Comparison of ENCODE assay signal across 19 cellular contexts in the genomic region with DNA sequence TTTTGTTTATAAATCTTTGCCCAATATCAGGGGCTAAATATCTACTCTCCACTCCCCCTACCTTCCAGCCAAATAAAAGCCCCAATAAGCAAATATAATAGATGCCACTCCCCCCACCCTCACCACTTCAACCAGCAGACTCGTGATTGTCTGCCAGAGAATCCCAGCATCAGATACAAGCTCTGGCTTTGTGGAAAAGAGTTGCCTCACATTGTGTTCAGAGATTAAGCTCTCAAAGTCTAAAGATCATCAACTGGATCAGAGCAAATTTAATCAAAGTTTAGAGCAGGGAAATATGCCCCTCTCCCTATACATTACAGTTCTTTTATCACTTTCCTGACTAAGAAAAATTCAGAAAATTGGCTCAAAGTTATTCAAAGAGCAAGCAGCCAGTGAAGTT. TPM values are rescaled to one million over a fixed set of nuclear protein-coding genes. Genes with fewer than 3 reads are reported as not detected.
"Had no signal": no experiment of that assay in that cellular context is flagged by ENCODE, and none has a peak within 500 bp of the region (broad histone marks: within the 10 kb centered on the region; RNA-seq: fewer than 3 reads in every experiment).

No MANE protein-coding gene starts in this region.

- H3K4me3 ChIP-seq: adrenal gland, dorsolateral prefrontal cortex, prostate gland, smooth muscle cell, suprapubic skin, transverse colon, vagina had no signal

- FAIRE-seq: colon, frontal cortex, keratinocyte had no signal

- H3K36me3 ChIP-seq: prostate gland, transverse colon, vagina had no signal

- H3K4me1 ChIP-seq: prostate gland, suprapubic skin, transverse colon, vagina had no signal

- ATAC-seq: activated T-cell treated with anti-CD3 and anti-CD28 coated beads, Interleukin-2, amount 50 U/mL, for 72 hours; right cardiac atrium; stimulated activated naive CD8-positive, alpha-beta T cell treated with anti-CD3 and anti-CD28 coated beads, Interleukin-15, amount 100 ng/mL, for 72 hours had no signal

- H3K27me3 ChIP-seq: adrenal gland, dorsolateral prefrontal cortex, suprapubic skin, transverse colon, vagina had no signal

- H3K4me2 ChIP-seq: smooth muscle cell had no signal

- DNase-seq: activated CD4-positive, CD25-positive, alpha-beta regulatory T cell treated with anti-CD3 and anti-CD28 coated beads, Interleukin-2, amount 50 U/mL, for 72 hours; activated gamma-delta T cell; activated T-cell treated with anti-CD3 and anti-CD28 coated beads, Interleukin-2, amount 50 U/mL, for 72 hours; adrenal gland; dorsolateral prefrontal cortex; midbrain; right cardiac atrium; stimulated activated CD4-positive, alpha-beta T cell treated with anti-CD3 and anti-CD28 coated beads, Interleukin-4, amount 100 ng/mL, for 1 hour; stimulated activated naive CD8-positive, alpha-beta T cell treated with anti-CD3 and anti-CD28 coated beads, Interleukin-15, amount 100 ng/mL, for 72 hours; transverse colon had no signal

- H3K9me3 ChIP-seq: adrenal gland, prostate gland, suprapubic skin, transverse colon, vagina had no signal

- H3K27ac ChIP-seq: adrenal gland, dorsolateral prefrontal cortex, prostate gland, suprapubic skin, transverse colon, vagina had no signal

RNA-seq across cellular contexts. Expression of gene AOX1, which starts 39.5 kb away (rescaled TPM):
- total RNA-seq: activated CD8-positive, alpha-beta memory T cell treated with anti-CD3 and anti-CD28 coated beads for 36 hours had no signal
- polyA plus RNA-seq: neural cell, smooth muscle cell had no signal
